Comparison of ENCODE assay signal across 3 cellular contexts in the genomic region with DNA sequence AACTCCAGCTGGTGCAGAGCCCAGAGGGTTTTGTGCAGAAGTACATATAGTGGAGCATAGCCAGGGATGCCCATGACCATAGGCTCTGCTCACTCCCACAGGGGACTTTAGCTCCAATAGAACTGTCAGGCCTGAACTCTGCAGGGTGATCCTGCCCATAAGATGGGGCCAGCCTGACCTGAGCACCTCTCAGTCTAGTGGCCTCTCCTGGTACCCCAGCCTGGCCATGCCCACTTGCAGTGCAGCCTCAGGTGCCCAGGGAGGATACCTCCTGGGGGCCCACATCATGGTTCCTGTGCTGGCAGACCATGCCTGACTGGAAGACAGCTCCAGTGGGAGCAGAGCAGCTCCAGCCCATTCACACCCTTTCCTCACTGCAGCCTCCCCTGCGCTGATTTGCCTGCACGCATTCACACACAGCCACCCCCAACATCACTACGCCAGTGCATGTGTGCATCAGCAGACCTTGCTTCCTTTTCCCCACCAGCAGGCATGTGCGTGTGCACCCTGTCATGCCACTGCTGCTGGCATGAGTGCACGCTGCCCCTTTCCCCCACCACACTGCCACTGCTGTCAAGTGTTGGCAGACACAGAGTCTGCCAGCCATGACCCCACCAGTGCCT.
TF ChIP-seq lines count a peak whose summit lies in the region.

No MANE protein-coding gene starts in this region.

TF ChIP-seq in SK-N-SH treated with all-trans-retinoic acid at 6 μM for 48 hours, 23 proteins besides CTCF, POLR2A, EP300 and RAD21:
- no peak for TF ChIP-seq TOX (CRISPR knock-in tag; IDR thresholded peaks at IDR 0.05; ENCODE audit: borderline replicate concordance)
- TF ChIP-seq OSR1 (CRISPR knock-in tag; IDR thresholded peaks at IDR 0.05): no peak
- no peak for TF ChIP-seq ZNF8 (CRISPR knock-in tag; IDR thresholded peaks at IDR 0.05)
- no peak for TF ChIP-seq SNAI2 (CRISPR knock-in tag; IDR thresholded peaks at IDR 0.05)
- TF ChIP-seq ESRRG (CRISPR knock-in tag; IDR thresholded peaks at IDR 0.05): no peak
- TF ChIP-seq ZFP3 (CRISPR knock-in tag; IDR thresholded peaks at IDR 0.05): no peak
- TF ChIP-seq GLIS3 (CRISPR knock-in tag; IDR thresholded peaks at IDR 0.05): no peak
- no peak for TF ChIP-seq ARNTL (CRISPR knock-in tag; IDR thresholded peaks at IDR 0.05; ENCODE audit: borderline replicate concordance, low read depth)
- TF ChIP-seq ZNF70 (CRISPR knock-in tag; IDR thresholded peaks at IDR 0.05): no peak
- TF ChIP-seq TCF4 (CRISPR knock-in tag; IDR thresholded peaks at IDR 0.05; ENCODE audit: borderline replicate concordance): no peak
- no peak for TF ChIP-seq ISL1 (CRISPR knock-in tag; IDR thresholded peaks at IDR 0.05)
- TF ChIP-seq ZNF565 (CRISPR knock-in tag; conservative IDR thresholded peaks at IDR 0.05; ENCODE audit: low read depth): no peak
- no peak for TF ChIP-seq CREB5 (CRISPR knock-in tag; IDR thresholded peaks at IDR 0.05; ENCODE audit: low read depth)
- no peak for TF ChIP-seq PPARA (CRISPR knock-in tag; IDR thresholded peaks at IDR 0.05; ENCODE audit: borderline replicate concordance)
- TF ChIP-seq ZFP30 (CRISPR knock-in tag; IDR thresholded peaks at IDR 0.05): no peak
- TF ChIP-seq CSDC2 (CRISPR knock-in tag; IDR thresholded peaks at IDR 0.05): no peak
- TF ChIP-seq PATZ1 (CRISPR knock-in tag; IDR thresholded peaks at IDR 0.05; ENCODE audit: borderline replicate concordance): no peak
TF ChIP-seq in SK-N-SH treated with all-trans-retinoic acid at 6 μM for 48 hours: peak in this region for 0.

TF ChIP-seq in SK-N-SH, 30 proteins besides CTCF, POLR2A, EP300 and RAD21:
- TF ChIP-seq, protein P1, sequence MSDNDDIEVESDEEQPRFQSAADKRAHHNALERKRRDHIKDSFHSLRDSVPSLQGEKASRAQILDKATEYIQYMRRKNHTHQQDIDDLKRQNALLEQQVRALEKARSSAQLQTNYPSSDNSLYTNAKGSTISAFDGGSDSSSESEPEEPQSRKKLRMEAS (IDR thresholded peaks at IDR 0.05; ENCODE audit: low read depth): no peak
- TF ChIP-seq NRF1 (IDR thresholded peaks at IDR 0.05; ENCODE audit: low read depth, low read length) (no peak), RFX5 (IDR thresholded peaks at IDR 0.05; ENCODE audit: low read length) (no peak)

TF ChIP-seq in H1, 55 proteins besides CTCF, POLR2A, EP300 and RAD21:
- no peak for TF ChIP-seq RBBP5 (IDR thresholded peaks at IDR 0.05; ENCODE audit: borderline replicate concordance, low read depth, low read length)
- TF ChIP-seq ATF2 (IDR thresholded peaks at IDR 0.05; ENCODE audit: low read length): no peak
- TF ChIP-seq SIN3A (conservative IDR thresholded peaks at IDR 0.05 in 1 of 2, IDR thresholded peaks at IDR 0.05 in 1 of 2; ENCODE audit: low read depth in 1 of 2, low read length in 2 of 2): no peak
- TF ChIP-seq, protein P1 (IDR thresholded peaks at IDR 0.05): 0 out of 2 replicates have a peak, but pooled peaks have one; percentile 6
TF ChIP-seq in H1: peak in this region for 1.
